In the genomic region with DNA sequence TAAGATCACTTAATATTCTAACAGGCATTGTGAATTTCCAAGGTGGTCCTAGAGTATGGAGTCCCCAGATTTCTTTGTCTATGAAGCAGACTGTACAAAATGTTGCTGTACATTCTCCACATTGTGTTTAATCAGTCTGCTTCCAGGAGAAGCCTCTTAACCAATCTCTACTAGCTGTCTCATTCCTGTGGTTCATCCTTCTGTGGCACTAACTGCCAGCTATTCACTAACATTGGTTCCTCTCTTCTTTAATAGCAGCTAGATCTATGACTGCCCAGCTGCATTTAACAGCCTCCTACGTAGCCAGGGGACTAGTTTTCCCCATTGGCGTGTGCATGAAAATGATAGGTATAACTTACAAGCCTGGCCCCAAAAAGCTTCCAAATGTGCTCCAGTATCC, we compare ENCODE assay signal across 18 cellular contexts.
DNase-seq lines count a peak whose midpoint lies in the region; ATAC-seq and TF ChIP-seq lines count a peak whose summit lies in the region.
"Had no signal": no experiment of that assay in that cellular context is flagged by ENCODE, and none has a peak within 500 bp of the region (broad histone marks: within the 10 kb centered on the region; RNA-seq: fewer than 3 reads in every experiment).

No MANE protein-coding gene starts in this region.

- H3K4me3 ChIP-seq in SJCRH30 (no peak overlapping the region), osteoblast (ENCODE audit: insufficient read depth, low read length) (no peak overlapping the region)
- H3K4me3 ChIP-seq: BLaER1 treated with 17β-estradiol and CSF1 and Interleukin-3, amounts not matched to agents 10 nM and 100 nM; GM12878; GM23248 had no signal

- no peaks in the 10 kb centered on the region for H3K36me3 ChIP-seq in SJCRH30
- H3K36me3 ChIP-seq in osteoblast (ENCODE audit: insufficient read depth, low read length) = no peaks in the 10 kb centered on the region
- H3K36me3 ChIP-seq: BLaER1 treated with 17β-estradiol and CSF1 and Interleukin-3, amounts not matched to agents 10 nM and 100 nM had no signal

- no peak overlapping the region for H3K4me2 ChIP-seq in osteoblast (ENCODE audit: insufficient read depth, low read length)
- H3K4me2 ChIP-seq: BLaER1 treated with 17β-estradiol and CSF1 and Interleukin-3, amounts not matched to agents 10 nM and 100 nM had no signal

- no peak overlapping the region for H3K4me3 Mint-ChIP-seq in activated T-helper 2 cell treated with anti-CD3 and anti-CD28 coated beads, Interferon-gamma antibody, Interleukin-2, Interleukin-4, amounts not matched to agents 10 μg/mL and 5 μg/mL and 100 μg/mL, durations not matched to agents 14 hours and 24 hours and 36 hours (ENCODE audit: low read depth)
- no peak overlapping the region for H3K4me3 Mint-ChIP-seq in T-helper 17 cell
- H3K4me3 Mint-ChIP-seq: B cell; CD8-positive, alpha-beta T cell had no signal

- intact Hi-C loops in activated T-helper 2 cell treated with anti-CD3 and anti-CD28 coated beads, Interferon-gamma antibody, Interleukin-2, Interleukin-4, amounts not matched to agents 10 μg/mL and 5 μg/mL and 100 μg/mL, durations not matched to agents 14 hours and 24 hours and 36 hours (cut with micrococcal nuclease) = no loop called here

- ATAC-seq in HG02938 (IDR thresholded peaks at IDR 0.05; ENCODE audit: unreplicated experiment) (no peak), T-helper 17 cell (no peak), HG03095 (IDR thresholded peaks at IDR 0.05; ENCODE audit: unreplicated experiment) (no peak)
- ATAC-seq: CD8-positive, alpha-beta T cell; GM12878 had no signal

- H3K4me1 ChIP-seq in SJCRH30 (peaks cover 48% of the 10 kb centered on the region), osteoblast (ENCODE audit: insufficient read depth, low read length) (peaks cover 3% of the 10 kb centered on the region)
- H3K4me1 ChIP-seq: BLaER1 treated with 17β-estradiol and CSF1 and Interleukin-3, amounts not matched to agents 10 nM and 100 nM had no signal

- H3K9me3 ChIP-seq in SJCRH30 (replicated peaks) (0 out of 2 replicates have a peak, but pooled peaks cover 3% of the 10 kb centered on the region), osteoblast (ENCODE audit: low read depth, low read length) (no peaks in the 10 kb centered on the region), T-helper 17 cell (ENCODE audit: control insufficient read depth, low read length, poor library complexity, severe bottlenecking) (no peaks in the 10 kb centered on the region)
- H3K9me3 ChIP-seq: BLaER1 treated with 17β-estradiol and CSF1 and Interleukin-3, amounts not matched to agents 10 nM and 100 nM had no signal

- no peaks in the 10 kb centered on the region for H4K20me1 ChIP-seq in osteoblast (ENCODE audit: insufficient read depth, low read length)
- H4K20me1 ChIP-seq: BLaER1 treated with 17β-estradiol and CSF1 and Interleukin-3, amounts not matched to agents 10 nM and 100 nM had no signal

- no peaks in the 10 kb centered on the region for H3K27me3 Mint-ChIP-seq in activated T-helper 2 cell treated with anti-CD3 and anti-CD28 coated beads, Interferon-gamma antibody, Interleukin-2, Interleukin-4, amounts not matched to agents 10 μg/mL and 5 μg/mL and 100 μg/mL, durations not matched to agents 14 hours and 24 hours and 36 hours (ENCODE audit: low read depth)
- H3K27me3 Mint-ChIP-seq in T-helper 17 cell = peaks cover 4% of the 10 kb centered on the region
- H3K27me3 Mint-ChIP-seq: B cell had no signal

- no peaks in the 10 kb centered on the region for H3K36me3 Mint-ChIP-seq in activated T-helper 2 cell treated with anti-CD3 and anti-CD28 coated beads, Interferon-gamma antibody, Interleukin-2, Interleukin-4, amounts not matched to agents 10 μg/mL and 5 μg/mL and 100 μg/mL, durations not matched to agents 14 hours and 24 hours and 36 hours (ENCODE audit: low read depth)
- no peaks in the 10 kb centered on the region for H3K36me3 Mint-ChIP-seq in T-helper 17 cell (ENCODE audit: low read depth)
- H3K36me3 Mint-ChIP-seq: CD8-positive, alpha-beta T cell had no signal

- H3K27ac Mint-ChIP-seq in activated T-helper 2 cell treated with anti-CD3 and anti-CD28 coated beads, Interferon-gamma antibody, Interleukin-2, Interleukin-4, amounts not matched to agents 10 μg/mL and 5 μg/mL and 100 μg/mL, durations not matched to agents 14 hours and 24 hours and 36 hours = no peak overlapping the region
- no peak overlapping the region for H3K27ac Mint-ChIP-seq in T-helper 17 cell
- H3K27ac Mint-ChIP-seq: B cell; CD8-positive, alpha-beta T cell had no signal

- DNase-seq in EH (ENCODE audit: low read depth) = peak; percentile 48
- peak in 1 of 2 experiments; percentile 20 for DNase-seq in SJCRH30
- peak; percentile 16 for DNase-seq in fibroblast of peridontal ligament (ENCODE audit: extremely low read depth)
- peak; percentile 1 for DNase-seq in osteoblast (ENCODE audit: insufficient read length, low spot score, missing footprints)
- no peak for DNase-seq in activated T-helper 2 cell treated with anti-CD3 and anti-CD28 coated beads, Interferon-gamma antibody, Interleukin-2, Interleukin-4, amounts not matched to agents 10 μg/mL and 5 μg/mL and 100 μg/mL, durations not matched to agents 14 hours and 24 hours and 36 hours (ENCODE audit: low spot score)
- DNase-seq in T-helper 17 cell = no peak
- DNase-seq: 8988T; Calu3; CD8-positive, alpha-beta T cell; DMS79 treated with DMSO at 0.1 percent for 48 hours; EL; GM23248; HCEC 1CT had no signal

- no peaks in the 10 kb centered on the region for H3K4me1 Mint-ChIP-seq in activated T-helper 2 cell treated with anti-CD3 and anti-CD28 coated beads, Interferon-gamma antibody, Interleukin-2, Interleukin-4, amounts not matched to agents 10 μg/mL and 5 μg/mL and 100 μg/mL, durations not matched to agents 14 hours and 24 hours and 36 hours (ENCODE audit: low read depth)
- no peaks in the 10 kb centered on the region for H3K4me1 Mint-ChIP-seq in T-helper 17 cell
- H3K4me1 Mint-ChIP-seq: B cell had no signal

- no peak overlapping the region for H2AFZ ChIP-seq in osteoblast (ENCODE audit: low read length)
- H2AFZ ChIP-seq: GM23248 had no signal

- H3K79me2 ChIP-seq in osteoblast (ENCODE audit: insufficient read depth, low read length) = no peaks in the 10 kb centered on the region

- H3K27me3 ChIP-seq in SJCRH30 = no peaks in the 10 kb centered on the region
- H3K27me3 ChIP-seq in osteoblast (ENCODE audit: insufficient read depth, low read length) = no peaks in the 10 kb centered on the region
- H3K27me3 ChIP-seq: BLaER1 treated with 17β-estradiol and CSF1 and Interleukin-3, amounts not matched to agents 10 nM and 100 nM had no signal

- TF ChIP-seq CTCF in osteoblast (IDR thresholded peaks at IDR 0.05; ENCODE audit: extremely low read depth, low read depth, low read length) = no peak

- H3K27ac ChIP-seq in SJCRH30 = peak overlapping the region; percentile 65
- H3K27ac ChIP-seq in osteoblast (ENCODE audit: low read depth, low read length) = no peak overlapping the region
- H3K27ac ChIP-seq: BLaER1 treated with 17β-estradiol and CSF1 and Interleukin-3, amounts not matched to agents 10 nM and 100 nM; GM23248 had no signal

- H3K9me3 Mint-ChIP-seq in activated T-helper 2 cell treated with anti-CD3 and anti-CD28 coated beads, Interferon-gamma antibody, Interleukin-2, Interleukin-4, amounts not matched to agents 10 μg/mL and 5 μg/mL and 100 μg/mL, durations not matched to agents 14 hours and 24 hours and 36 hours = no peaks in the 10 kb centered on the region
- H3K9me3 Mint-ChIP-seq: CD8-positive, alpha-beta T cell had no signal

Comparison
In these comparisons a context has a peak if more than half of its experiments do, and no peak if none do; other contexts are left out.
1. DNase-seq: peak in EH (single experiment), fibroblast of peridontal ligament (single experiment) and osteoblast (single experiment); none in activated T-helper 2 cell treated with anti-CD3 and anti-CD28 coated beads, Interferon-gamma antibody, Interleukin-2, Interleukin-4, amounts not matched to agents 10 μg/mL and 5 μg/mL and 100 μg/mL, durations not matched to agents 14 hours and 24 hours and 36 hours (single experiment) and T-helper 17 cell (0 of 3).